ENCODE assay signal across 8 cellular contexts in genomic region chr2:95728878-95729511, GRCh38.
A peak's percentile ranks its signal among the peaks of the same experiment; 100 is the strongest.
DNase-seq lines count a peak whose midpoint lies in the region; ATAC-seq lines count a peak whose summit lies in the region.

No MANE protein-coding gene starts in this region.

- peak; percentile 48 to 76 for ATAC-seq in activated naive CD4-positive, alpha-beta T cell treated with anti-CD3 and anti-CD28 coated beads, Interleukin-2, amount 50 U/mL, for 72 hours
- ATAC-seq in Right ventricle myocardium superior (ENCODE audit: poor library complexity) (peak; percentile 97), GM18517 (IDR thresholded peaks at IDR 0.05; ENCODE audit: unreplicated experiment) (no peak)

- intact Hi-C loops in Right ventricle myocardium superior (cut with DNase I) = loop anchor here (5.0 kb wide), 1 partner anchor 317 kb away; no protein-coding TSS in a partner anchor

- peaks cover 1 to 10% (median 2%) of the 10 kb centered on the region in 3 donors for H3K27me3 Mint-ChIP-seq in immature natural killer cell (ENCODE audit: low read depth in 3 of 3)

- H3K36me3 Mint-ChIP-seq in activated naive CD4-positive, alpha-beta T cell treated with anti-CD3 and anti-CD28 coated beads, Interleukin-2, amount 50 U/mL, for 72 hours = no peaks in the 10 kb centered on the region
- no peaks in the 10 kb centered on the region for H3K36me3 Mint-ChIP-seq in immature natural killer cell

- peak overlapping the region in 1 of 2 donors; percentile 37 for H3K27ac Mint-ChIP-seq in activated naive CD4-positive, alpha-beta T cell treated with anti-CD3 and anti-CD28 coated beads, Interleukin-2, amount 50 U/mL, for 72 hours
- H3K27ac Mint-ChIP-seq in immature natural killer cell = no peak overlapping the region

- no peak overlapping the region for H3K4me3 Mint-ChIP-seq in immature natural killer cell

- no peaks in the 10 kb centered on the region for H3K4me1 Mint-ChIP-seq in immature natural killer cell

- DNase-seq in ELR (ENCODE audit: low read depth) (peak; percentile 90), HS-27A (ENCODE audit: low read depth) (peak; percentile 61), NCI-H82 treated with DMSO at 0.1 percent for 48 hours (lab: John Stamatoyannopoulos, UW; ENCODE audit: unreplicated experiment) (peak; percentile 68), Right ventricle myocardium superior (peak; percentile 63), putamen (ENCODE audit: low spot score) (peak; percentile 83), immature natural killer cell (no peak)
- DNase-seq in activated naive CD4-positive, alpha-beta T cell treated with anti-CD3 and anti-CD28 coated beads, Interleukin-2, amount 50 U/mL, for 72 hours (ENCODE audit: low spot score in 2 of 2) = peak in 1 of 2 donors; percentile 32

- no peaks in the 10 kb centered on the region for H3K9me3 Mint-ChIP-seq in activated naive CD4-positive, alpha-beta T cell treated with anti-CD3 and anti-CD28 coated beads, Interleukin-2, amount 50 U/mL, for 72 hours
- H3K9me3 Mint-ChIP-seq in immature natural killer cell = no peaks in the 10 kb centered on the region

Comparison
In these comparisons a context has a peak if more than half of its experiments do, and no peak if none do; other contexts are left out.
1. DNase-seq: peak in ELR (single experiment), HS-27A (single experiment), NCI-H82 treated with DMSO at 0.1 percent for 48 hours (single experiment), Right ventricle myocardium superior (single experiment) and putamen (single experiment); none in immature natural killer cell (0 of 3).